In genomic region chr17:28115046-28115445, GRCh38 we compare ENCODE assay signal across 25 cellular contexts.
"Had no signal": no experiment of that assay in that cellular context is flagged by ENCODE, and none has a peak within 500 bp of the region (broad histone marks: within the 10 kb centered on the region; RNA-seq: fewer than 3 reads in every experiment).

No MANE protein-coding gene starts in this region.

- DNase-seq: activated CD4-positive, alpha-beta memory T cell treated with anti-CD3 and anti-CD28 coated beads for 36 hours; activated CD4-positive, alpha-beta T cell treated with anti-CD3 and anti-CD28 coated beads for 1 hour; activated CD4-positive, alpha-beta T cell treated with anti-CD3 and anti-CD28 coated beads, Interleukin-2, amount 10 ng/mL, durations not matched to agents 7 days and 5 days; activated CD8-positive, alpha-beta memory T cell treated with anti-CD3 and anti-CD28 coated beads for 24 hours; activated effector memory CD4-positive, alpha-beta T cell treated with anti-CD3 and anti-CD28 coated beads, Interleukin-2, amount 50 U/mL, for 16 hours; activated naive CD4-positive, alpha-beta T cell treated with anti-CD3 and anti-CD28 coated beads for 36 hours; activated T-cell treated with anti-CD3 and anti-CD28 coated beads, Interleukin-2, amount 50 U/mL, for 4 hours; brain microvascular endothelial cell; KBM-7; NCI-H1092; NCI-H1417; NCI-H1694; NCI-H2029; NCI-H2107; NCI-H345; NCI-H510A treated with DMSO at 0.1 percent for 48 hours; NCI-H69; Peyer's patch; Right ventricle myocardium superior; SJCRH30 had no signal

- H3K27me3 ChIP-seq: brain microvascular endothelial cell, cardiac muscle cell, Peyer's patch, SJCRH30 had no signal

- H3K4me3 ChIP-seq: cardiac muscle cell, Peyer's patch, SJCRH30 had no signal

- H3K27me3 Mint-ChIP-seq: activated CD4-positive, alpha-beta memory T cell treated with anti-CD3 and anti-CD28 coated beads for 36 hours; activated CD4-positive, alpha-beta T cell treated with anti-CD3 and anti-CD28 coated beads, Interleukin-2, amount 10 ng/mL, durations not matched to agents 7 days and 5 days; activated naive CD8-positive, alpha-beta T cell had no signal

- H3K9me3 Mint-ChIP-seq: activated CD4-positive, alpha-beta T cell treated with anti-CD3 and anti-CD28 coated beads, Interleukin-2, amount 10 ng/mL, durations not matched to agents 7 days and 5 days; activated T-cell treated with anti-CD3 and anti-CD28 coated beads, Interleukin-2, amount 50 U/mL, for 4 hours; T-helper 1 cell treated with Interleukin-12 subunit alpha and Interleukin-12 subunit beta and Interleukin-4 antibody, amounts not matched to agents 30 μg/mL and 1 μg/mL, for 36 hours had no signal

- ATAC-seq: activated T-cell treated with anti-CD3 and anti-CD28 coated beads, Interleukin-2, amount 50 U/mL, for 4 hours; SK-N-SH treated with all-trans-retinoic acid at 6 μM for 48 hours had no signal

- H3K36me3 ChIP-seq: brain microvascular endothelial cell, cardiac muscle cell, Peyer's patch, SJCRH30 had no signal

- H3K9me3 ChIP-seq: Peyer's patch, SJCRH30 had no signal

- H3K27ac ChIP-seq: brain microvascular endothelial cell, cardiac muscle cell, Peyer's patch, RWPE1, SJCRH30 had no signal

- H3K4me3 Mint-ChIP-seq: activated CD4-positive, alpha-beta memory T cell treated with anti-CD3 and anti-CD28 coated beads for 36 hours; activated CD4-positive, alpha-beta T cell treated with anti-CD3 and anti-CD28 coated beads, Interleukin-2, amount 10 ng/mL, durations not matched to agents 7 days and 5 days; activated naive CD4-positive, alpha-beta T cell treated with anti-CD3 and anti-CD28 coated beads for 36 hours; activated naive CD8-positive, alpha-beta T cell; activated T-cell treated with anti-CD3 and anti-CD28 coated beads, Interleukin-2, amount 50 U/mL, for 4 hours; T-helper 1 cell treated with Interleukin-12 subunit alpha and Interleukin-12 subunit beta and Interleukin-4 antibody, amounts not matched to agents 30 μg/mL and 1 μg/mL, for 36 hours had no signal

- H3K27ac Mint-ChIP-seq: activated CD4-positive, alpha-beta memory T cell treated with anti-CD3 and anti-CD28 coated beads for 36 hours; activated CD4-positive, alpha-beta T cell treated with anti-CD3 and anti-CD28 coated beads, Interleukin-2, amount 10 ng/mL, durations not matched to agents 7 days and 5 days; activated naive CD4-positive, alpha-beta T cell treated with anti-CD3 and anti-CD28 coated beads for 36 hours; activated naive CD8-positive, alpha-beta T cell; T-helper 1 cell treated with Interleukin-12 subunit alpha and Interleukin-12 subunit beta and Interleukin-4 antibody, amounts not matched to agents 30 μg/mL and 1 μg/mL, for 36 hours had no signal
